ENCODE assay signal across 25 cellular contexts in genomic region chr20:46937140-46937523, GRCh38. TPM values are rescaled to one million over a fixed set of nuclear protein-coding genes. Genes with fewer than 3 reads are reported as not detected.
DNase-seq lines count a peak whose midpoint lies in the region; ATAC-seq and TF ChIP-seq lines count a peak whose summit lies in the region.
"Had no signal": no experiment of that assay in that cellular context is flagged by ENCODE, and none has a peak within 500 bp of the region (broad histone marks: within the 10 kb centered on the region; RNA-seq: fewer than 3 reads in every experiment).

No MANE protein-coding gene starts in this region.

- H3K4me1 Mint-ChIP-seq in glutamatergic neuron (ENCODE audit: low read depth, unreplicated experiment): peaks cover 39% of the 10 kb centered on the region
- peaks cover 32% of the 10 kb centered on the region for H3K4me1 Mint-ChIP-seq in nephron progenitor cell
- H3K4me1 Mint-ChIP-seq: CD14-positive monocyte; CD8-positive, alpha-beta memory T cell had no signal

- CTCF ChIA-PET in HEK293 (lab: Yijun Ruan, JAX): no interaction called here

- H3K36me3 ChIP-seq in HEK293 (ENCODE audit: control insufficient read depth in 2 of 2, insufficient read depth in 1 of 2, low read length in 2 of 2) (no peaks in the 10 kb centered on the region), WERI-Rb-1 (peaks cover 22% of the 10 kb centered on the region)
- H3K36me3 ChIP-seq: BE2C; BLaER1 treated with 17β-estradiol and CSF1 and Interleukin-3, amounts not matched to agents 10 nM and 100 nM had no signal

- H3K27ac Mint-ChIP-seq in glutamatergic neuron (ENCODE audit: unreplicated experiment) (peak overlapping the region; percentile 75), nephron progenitor cell (peak overlapping the region; percentile 77)
- H3K27ac Mint-ChIP-seq: CD14-positive monocyte; CD4-positive, alpha-beta T cell; CD8-positive, alpha-beta memory T cell had no signal

- peaks cover 15% of the 10 kb centered on the region for H3K9me3 Mint-ChIP-seq in glutamatergic neuron (ENCODE audit: unreplicated experiment)
- no peaks in the 10 kb centered on the region for H3K9me3 Mint-ChIP-seq in nephron progenitor cell
- H3K9me3 Mint-ChIP-seq: CD4-positive, alpha-beta T cell; CD8-positive, alpha-beta memory T cell had no signal

- H3K4me3 ChIP-seq in HEK293 (ENCODE audit: low read depth, low read length) (no peak overlapping the region), WERI-Rb-1 (ENCODE audit: low read depth, low read length) (no peak overlapping the region)
- H3K4me3 ChIP-seq: A549; BLaER1 treated with 17β-estradiol and CSF1 and Interleukin-3, amounts not matched to agents 10 nM and 100 nM; GM12878; GM23248 had no signal

- H3K27me3 Mint-ChIP-seq in glutamatergic neuron (ENCODE audit: unreplicated experiment) (peaks cover 6% of the 10 kb centered on the region), nephron progenitor cell (ENCODE audit: low read depth, poor library complexity) (peaks cover 8% of the 10 kb centered on the region)

- H3K36me3 Mint-ChIP-seq in glutamatergic neuron (ENCODE audit: unreplicated experiment) (no peaks in the 10 kb centered on the region), nephron progenitor cell (ENCODE audit: low read depth) (no peaks in the 10 kb centered on the region)
- H3K36me3 Mint-ChIP-seq: CD14-positive monocyte; CD8-positive, alpha-beta memory T cell had no signal

- H3K27ac ChIP-seq in HEK293 (ENCODE audit: extremely low read depth, low read depth, low read length) (no peak overlapping the region), WERI-Rb-1 (peak overlapping the region; percentile 51)
- H3K27ac ChIP-seq: A549; BLaER1 treated with 17β-estradiol and CSF1 and Interleukin-3, amounts not matched to agents 10 nM and 100 nM; GM23248 had no signal

- H3K9me3 ChIP-seq in HEK293 (ENCODE audit: control insufficient read depth, insufficient read depth, low read depth, low read length) (no peaks in the 10 kb centered on the region), WERI-Rb-1 (ENCODE audit: severe bottlenecking) (no peaks in the 10 kb centered on the region)
- H3K9me3 ChIP-seq: A549; BE2C; BLaER1 treated with 17β-estradiol and CSF1 and Interleukin-3, amounts not matched to agents 10 nM and 100 nM had no signal

- POLR2A ChIA-PET in HEK293 (lab: Yijun Ruan, JAX): no interaction called here

- TF ChIP-seq CTCF in HEK293 (tag by site-specific recombination; IDR thresholded peaks at IDR 0.05) (no peak), WERI-Rb-1 (IDR thresholded peaks at IDR 0.05; ENCODE audit: low read depth, low read length) (no peak), glutamatergic neuron (IDR thresholded peaks at IDR 0.05; ENCODE audit: partially characterized antibody, unreplicated experiment) (no peak), nephron progenitor cell (IDR thresholded peaks at IDR 0.05) (no peak)

- H3K4me1 ChIP-seq in HEK293 (ENCODE audit: control insufficient read depth, insufficient read depth, low read length): no peaks in the 10 kb centered on the region
- H3K4me1 ChIP-seq: A549, BE2C had no signal

- no peaks in the 10 kb centered on the region for H3K27me3 ChIP-seq in WERI-Rb-1 (ENCODE audit: insufficient read depth, low read depth, severe bottlenecking)
- H3K27me3 ChIP-seq: BE2C; BLaER1 treated with 17β-estradiol and CSF1 and Interleukin-3, amounts not matched to agents 10 nM and 100 nM had no signal

- no peak for ATAC-seq in HG03039 (IDR thresholded peaks at IDR 0.05; ENCODE audit: unreplicated experiment)
- ATAC-seq: A549, GM12878 had no signal

- no peak for DNase-seq in WERI-Rb-1
- no peak for DNase-seq in glutamatergic neuron
- no peak for DNase-seq in nephron progenitor cell
- no peak for DNase-seq in stimulated activated CD4-positive, alpha-beta T cell treated with anti-CD3 and anti-CD28 coated beads, Interleukin-4, amount 100 ng/mL, for 24 hours
- DNase-seq in amygdala (lab: John Stamatoyannopoulos, UW): no peak
- no peak for DNase-seq in NCI-H146 treated with DMSO at 0.1 percent for 48 hours (lab: John Stamatoyannopoulos, UW; ENCODE audit: unreplicated experiment)
- DNase-seq: 8988T; ACHN; AML-193; BE2C; CD4-positive, alpha-beta T cell; CD8-positive, alpha-beta memory T cell; DMS 273 treated with DMSO at 0.1 percent for 48 hours; DMS79; EL; GDM1; GM23248; H7; HCEC 1CT had no signal

- H3K4me3 Mint-ChIP-seq in glutamatergic neuron (ENCODE audit: unreplicated experiment) (peak overlapping the region; percentile 2), nephron progenitor cell (no peak overlapping the region)
- H3K4me3 Mint-ChIP-seq: CD14-positive monocyte; CD4-positive, alpha-beta T cell; CD8-positive, alpha-beta memory T cell had no signal

TF ChIP-seq in HEK293, 187 proteins besides CTCF, POLR2A, EP300 and RAD21:
- TF ChIP-seq ZNF768 (tag by site-specific recombination; IDR thresholded peaks at IDR 0.05) (0 out of 2 replicates have a peak, but pooled peaks have one; percentile 30), ZNF561 (tag by site-specific recombination; IDR thresholded peaks at IDR 0.05; ENCODE audit: borderline replicate concordance) (no peak)
- TF ChIP-seq, protein P1, sequence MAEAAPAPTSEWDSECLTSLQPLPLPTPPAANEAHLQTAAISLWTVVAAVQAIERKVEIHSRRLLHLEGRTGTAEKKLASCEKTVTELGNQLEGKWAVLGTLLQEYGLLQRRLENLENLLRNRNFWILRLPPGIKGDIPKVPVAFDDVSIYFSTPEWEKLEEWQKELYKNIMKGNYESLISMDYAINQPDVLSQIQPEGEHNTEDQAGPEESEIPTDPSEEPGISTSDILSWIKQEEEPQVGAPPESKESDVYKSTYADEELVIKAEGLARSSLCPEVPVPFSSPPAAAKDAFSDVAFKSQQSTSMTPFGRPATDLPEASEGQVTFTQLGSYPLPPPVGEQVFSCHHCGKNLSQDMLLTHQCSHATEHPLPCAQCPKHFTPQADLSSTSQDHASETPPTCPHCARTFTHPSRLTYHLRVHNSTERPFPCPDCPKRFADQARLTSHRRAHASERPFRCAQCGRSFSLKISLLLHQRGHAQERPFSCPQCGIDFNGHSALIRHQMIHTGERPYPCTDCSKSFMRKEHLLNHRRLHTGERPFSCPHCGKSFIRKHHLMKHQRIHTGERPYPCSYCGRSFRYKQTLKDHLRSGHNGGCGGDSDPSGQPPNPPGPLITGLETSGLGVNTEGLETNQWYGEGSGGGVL (tag by site-specific recombination; IDR thresholded peaks at IDR 0.05): no peak

RNA-seq across cellular contexts. Expression of gene EYA2, which starts 42.5 kb away (rescaled TPM):
- 94.1 TPM for total RNA-seq in glutamatergic neuron (ENCODE audit: unreplicated experiment)
- total RNA-seq: CD4-positive, alpha-beta T cell; CD8-positive, alpha-beta memory T cell; GM12878; GM23248 had no signal
